9 cellular contexts compared by ENCODE assay signal in the genomic region with DNA sequence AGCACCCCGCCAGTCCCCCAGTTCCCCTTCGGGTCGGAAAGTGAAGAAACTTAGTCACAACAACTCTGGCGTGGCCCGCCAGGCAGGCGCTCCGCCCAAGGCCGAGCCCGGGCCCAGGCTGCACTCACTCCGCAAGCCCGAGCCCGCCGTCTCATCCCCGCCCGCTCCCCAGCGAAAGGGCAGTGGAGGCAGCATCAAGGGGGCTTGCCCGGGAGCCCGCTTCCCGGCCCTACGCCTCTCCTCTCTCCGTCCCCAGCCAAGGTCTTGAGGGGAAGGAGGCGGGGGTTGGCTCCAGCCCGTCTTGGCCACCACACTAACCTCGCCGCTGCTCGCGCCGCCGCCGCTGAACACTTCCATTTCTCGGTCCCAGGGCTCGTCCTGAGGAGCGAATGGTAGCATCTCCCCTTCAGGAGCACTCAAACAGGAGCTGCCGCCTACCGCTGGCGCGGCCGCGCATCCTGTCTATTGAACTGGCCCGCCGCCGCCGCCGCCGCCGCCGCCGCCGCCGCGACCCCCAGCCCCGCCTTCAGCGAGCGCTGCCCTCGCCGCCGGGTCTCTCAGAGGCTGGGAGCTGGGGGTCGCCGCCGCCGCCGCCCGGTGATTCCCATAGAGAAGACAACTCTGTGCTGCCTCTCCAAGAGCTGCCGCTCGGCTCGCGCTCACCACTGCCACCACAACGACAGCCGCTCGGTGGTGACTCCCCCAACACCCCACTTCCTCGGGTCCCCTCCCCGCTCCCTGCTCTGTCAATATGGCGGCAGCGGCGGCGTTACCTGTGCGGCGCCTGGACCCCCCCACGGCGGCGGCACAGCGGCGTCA. TPM values are rescaled to one million over a fixed set of nuclear protein-coding genes. Genes with fewer than 3 reads are reported as not detected.
DNase-seq lines count a peak whose midpoint lies in the region; ATAC-seq and TF ChIP-seq lines count a peak whose summit lies in the region.
"Had no signal": no experiment of that assay in that cellular context is flagged by ENCODE, and none has a peak within 500 bp of the region (broad histone marks: within the 10 kb centered on the region; RNA-seq: fewer than 3 reads in every experiment).

Gene RPS6KA6, minus strand, starts transcription at position 699 of the 819 bp plus-strand sequence. Its CDS starts 300 bp downstream, at position 399.

- peak within 1 kb of the TSS; percentile 90 for H2AFZ ChIP-seq in SK-N-SH (ENCODE audit: low read depth)

- H3K27ac Mint-ChIP-seq in endothelial cell (ENCODE audit: unreplicated experiment) = peak within 1 kb of the TSS; percentile 30

- no peak for TF ChIP-seq RAD21 in SK-N-SH (IDR thresholded peaks at IDR 0.05; ENCODE audit: low read length)

- H3K36me3 ChIP-seq in SK-N-SH (replicated peaks in 1 of 2; ENCODE audit: control insufficient read depth in 1 of 2, insufficient read depth in 2 of 2, low read length in 1 of 2) = no peaks in the 10 kb centered on the region
- H3K36me3 ChIP-seq in mucosa of stomach (ENCODE audit: control insufficient read depth, insufficient read depth, low read length) = no peaks in the 10 kb centered on the region

- no peak for TF ChIP-seq CTCF in SK-N-SH (IDR thresholded peaks at IDR 0.05)
- no peak for TF ChIP-seq CTCF in endothelial cell (IDR thresholded peaks at IDR 0.05; ENCODE audit: unreplicated experiment)

- H3K36me3 Mint-ChIP-seq in endothelial cell (ENCODE audit: low read depth, unreplicated experiment) = no peaks in the 10 kb centered on the region

- no peaks in the 10 kb centered on the region for H3K79me2 ChIP-seq in SK-N-SH (ENCODE audit: insufficient read depth)

- POLR2A ChIA-PET in SK-N-SH (lab: Yijun Ruan, JAX) = no interaction called here

- H3K4me1 Mint-ChIP-seq in endothelial cell (ENCODE audit: unreplicated experiment) = peaks cover 4% of the 10 kb centered on the region

- peak within 1 kb of the TSS; percentile 21 to 62; a peak in 3 of 4 replicates for H3K27ac ChIP-seq in SK-N-SH (ENCODE audit: low read depth in 2 of 2, low read length in 1 of 2)

- peak; percentile 51 for ATAC-seq in HG03066 (IDR thresholded peaks at IDR 0.05; ENCODE audit: low read depth, unreplicated experiment)

- H3F3A ChIP-seq in SK-N-SH (replicated peaks; ENCODE audit: insufficient read depth) = no peaks in the 10 kb centered on the region

- peak; percentile 64 for DNase-seq in NCI-H82 (lab: John Stamatoyannopoulos, UW)
- no peak for DNase-seq in NCI-H82 treated with DMSO at 0.1 percent for 48 hours (lab: John Stamatoyannopoulos, UW; ENCODE audit: unreplicated experiment)
- DNase-seq in SK-N-SH = peak; percentile 64
- peak; percentile 36 for DNase-seq in endothelial cell (ENCODE audit: low spot score)
- DNase-seq in ureter (ENCODE audit: low spot score) = peak; percentile 46
- no peak for DNase-seq in effector CD4-positive, alpha-beta T cell
- DNase-seq: DND-41 had no signal

- H3K4me1 ChIP-seq in SK-N-SH (ENCODE audit: control insufficient read depth in 1 of 2, insufficient read depth in 2 of 2, low read depth in 1 of 2, low read length in 1 of 2) (no peaks in the 10 kb centered on the region), mucosa of stomach (ENCODE audit: control insufficient read depth, insufficient read depth, low read length) (peaks cover 4% of the 10 kb centered on the region)

- no peak for TF ChIP-seq EP300 in SK-N-SH (IDR thresholded peaks at IDR 0.05; ENCODE audit: borderline replicate concordance in 1 of 2, low read depth in 1 of 2, low read length in 1 of 2)

- H3K27me3 ChIP-seq in SK-N-SH (ENCODE audit: insufficient read depth) (no peaks in the 10 kb centered on the region), mucosa of stomach (ENCODE audit: control insufficient read depth, insufficient read depth, low read length) (no peaks in the 10 kb centered on the region)

- peak within 1 kb of the TSS; percentile 56 for H3K9ac ChIP-seq in SK-N-SH
- H3K9ac ChIP-seq in mucosa of stomach (ENCODE audit: low read length) = peak within 1 kb of the TSS; percentile 65

- no peaks in the 10 kb centered on the region for H4K20me1 ChIP-seq in SK-N-SH (ENCODE audit: insufficient read depth)

- peak within 1 kb of the TSS; percentile 72 for H3K4me2 ChIP-seq in SK-N-SH

- H3K9me2 ChIP-seq in SK-N-SH = 0 out of 2 replicates have a peak, but pooled peaks cover 2% of the 10 kb centered on the region

- H3K9me3 ChIP-seq in SK-N-SH (no peaks in the 10 kb centered on the region), mucosa of stomach (ENCODE audit: control insufficient read depth, low read length) (no peaks in the 10 kb centered on the region)

- CTCF ChIA-PET in SK-N-SH (lab: Yijun Ruan, JAX) = interaction anchor here (0.6 to 1.2 kb wide), 2 partner anchors 15 to 141 kb away, joined by 4 read pairs; no protein-coding TSS in a partner anchor

- H3K4me3 Mint-ChIP-seq in endothelial cell (ENCODE audit: unreplicated experiment) = peak within 1 kb of the TSS; percentile 92

- H3K27me3 Mint-ChIP-seq in endothelial cell (ENCODE audit: unreplicated experiment) = no peaks in the 10 kb centered on the region

- peak within 1 kb of the TSS; percentile 66 to 68 for H3K4me3 ChIP-seq in SK-N-SH (ENCODE audit: low read depth in 2 of 2, low read length in 1 of 2)
- H3K4me3 ChIP-seq in mucosa of stomach (ENCODE audit: low read length) = peak within 1 kb of the TSS; percentile 50

- 30% methylated on average over 18 of the region's 83 CpGs for WGBS in SK-N-SH (ENCODE audit: low lambda C conversion rate)

- no peaks in the 10 kb centered on the region for H3K9me3 Mint-ChIP-seq in endothelial cell (ENCODE audit: unreplicated experiment)

TF ChIP-seq in SK-N-SH, 30 proteins besides CTCF, POLR2A, EP300 and RAD21:
- peak; percentile 59; the same call in 1 of the 2 replicates for TF ChIP-seq YY1 (IDR thresholded peaks at IDR 0.05; ENCODE audit: low read depth)
- TF ChIP-seq RXRA (IDR thresholded peaks at IDR 0.05; ENCODE audit: borderline replicate concordance, low read depth) = no peak
- TF ChIP-seq MAX (IDR thresholded peaks at IDR 0.05; ENCODE audit: low read depth) = no peak
- TF ChIP-seq, protein P1, sequence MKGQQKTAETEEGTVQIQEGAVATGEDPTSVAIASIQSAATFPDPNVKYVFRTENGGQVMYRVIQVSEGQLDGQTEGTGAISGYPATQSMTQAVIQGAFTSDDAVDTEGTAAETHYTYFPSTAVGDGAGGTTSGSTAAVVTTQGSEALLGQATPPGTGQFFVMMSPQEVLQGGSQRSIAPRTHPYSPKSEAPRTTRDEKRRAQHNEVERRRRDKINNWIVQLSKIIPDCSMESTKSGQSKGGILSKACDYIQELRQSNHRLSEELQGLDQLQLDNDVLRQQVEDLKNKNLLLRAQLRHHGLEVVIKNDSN (IDR thresholded peaks at IDR 0.05; ENCODE audit: borderline replicate concordance, low read depth) = no peak
TF ChIP-seq in SK-N-SH: peak in this region for 1.

RNA-seq across cellular contexts. Expression of gene RPS6KA6, which starts in this region (rescaled TPM):
- 1.7 and 2.7 TPM in 2 replicates for polyA plus RNA-seq in SK-N-SH (2012; rRNA removed)
- 2.5 and 2.9 TPM in 2 replicates for polyA plus RNA-seq in SK-N-SH (2012; cell fraction: cytosol; rRNA removed)
- 2.1 and 5.0 TPM in 2 replicates for polyA plus RNA-seq in SK-N-SH (2012; cell fraction: nucleus; rRNA removed)
- total RNA-seq in endothelial cell (ENCODE audit: unreplicated experiment) = 7.4 TPM
- 10.4 TPM for total RNA-seq in ureter

Comparison
In these comparisons a context has a peak if more than half of its experiments do, and no peak if none do; other contexts are left out.
1. DNase-seq: peak in NCI-H82 (single experiment), SK-N-SH (single experiment), endothelial cell (single experiment) and ureter (single experiment); none in NCI-H82 treated with DMSO at 0.1 percent for 48 hours (single experiment) and effector CD4-positive, alpha-beta T cell (single experiment).